ENCODE assay signal across 23 cellular contexts in the genomic region with DNA sequence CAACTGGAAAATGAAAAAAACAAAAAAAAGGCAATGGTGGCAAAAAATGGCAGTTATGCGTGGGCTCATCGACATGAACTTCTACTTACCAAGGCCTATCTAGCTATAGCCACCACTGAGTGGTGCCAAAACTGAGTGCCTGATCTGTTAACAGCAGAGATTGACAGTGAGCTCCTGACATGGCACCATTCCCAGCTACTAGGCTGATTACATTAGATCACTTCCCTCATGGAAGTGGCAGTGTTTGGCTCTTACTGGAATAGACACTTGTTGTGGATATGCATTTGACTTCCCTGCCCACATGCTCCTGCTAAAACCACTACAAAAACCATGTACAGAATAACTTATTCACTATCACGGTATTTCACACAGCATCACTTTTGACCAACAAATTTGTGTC.
A peak's percentile ranks its signal among the peaks of the same experiment; 100 is the strongest.
DNase-seq lines count a peak whose midpoint lies in the region; ATAC-seq and TF ChIP-seq lines count a peak whose summit lies in the region.
"Had no signal": no experiment of that assay in that cellular context is flagged by ENCODE, and none has a peak within 500 bp of the region (broad histone marks: within the 10 kb centered on the region; RNA-seq: fewer than 3 reads in every experiment).

No MANE protein-coding gene starts in this region.

- H3K9ac ChIP-seq in GM23248 = no peak overlapping the region

- H4K20me1 ChIP-seq in GM23248 (ENCODE audit: insufficient read depth) = no peaks in the 10 kb centered on the region
- no peaks in the 10 kb centered on the region for H4K20me1 ChIP-seq in osteoblast (ENCODE audit: insufficient read depth, low read length)

- no peak overlapping the region for H3K4me2 ChIP-seq in GM23248 (ENCODE audit: unreplicated experiment)
- H3K4me2 ChIP-seq in osteoblast (ENCODE audit: insufficient read depth, low read length) = no peak overlapping the region

- in situ Hi-C loops in GM23248 (cut with MboI) = no loop called here

- no peak for TF ChIP-seq POLR2A in body of pancreas (IDR thresholded peaks at IDR 0.05)

- H3K4me1 ChIP-seq in GM23248 (ENCODE audit: insufficient read depth) (peaks cover 24% of the 10 kb centered on the region), body of pancreas (peaks cover 28% of the 10 kb centered on the region), left ventricle myocardium inferior (peaks cover 48% of the 10 kb centered on the region), osteoblast (ENCODE audit: insufficient read depth, low read length) (peaks cover 18% of the 10 kb centered on the region)
- H3K4me1 ChIP-seq: ascending aorta, prostate gland, thyroid gland had no signal

- DNase-seq in GM23248 = no peak
- DNase-seq in body of pancreas = peak; percentile 32 to 58 (median 40)
- DNase-seq in left ventricle myocardium inferior = no peak
- DNase-seq in osteoblast (ENCODE audit: insufficient read length, low spot score, missing footprints) = no peak
- DNase-seq in NCI-H1436 treated with DMSO at 0.1 percent for 48 hours (lab: John Stamatoyannopoulos, UW) = no peak
- no peak for DNase-seq in midbrain (lab: John Stamatoyannopoulos, UW)
- DNase-seq in COR-L47 (lab: John Stamatoyannopoulos, UW) = no peak
- DNase-seq in mucosa of gallbladder (ENCODE audit: low spot score) = no peak
- DNase-seq: activated effector memory CD4-positive, alpha-beta T cell treated with Interleukin-2 at 50 U/mL for 16 hours; activated naive CD8-positive, alpha-beta T cell treated with anti-CD3 and anti-CD28 coated beads for 36 hours; activated T-cell treated with anti-CD3 and anti-CD28 coated beads for 4 hours; central memory CD4-positive, alpha-beta T cell; DMS153; NCI-H1105 treated with DMSO at 0.1 percent for 48 hours; NCI-H2029 treated with DMSO at 0.1 percent for 48 hours; NCI-H446; NCI-H774; stimulated activated CD8-positive, alpha-beta memory T cell treated with anti-CD3 and anti-CD28 coated beads, Interleukin-4, amount 100 ng/mL, for 48 hours; stimulated activated naive CD8-positive, alpha-beta T cell treated with anti-CD3 and anti-CD28 coated beads, Interleukin-15, amount 100 ng/mL, for 72 hours; thyroid gland had no signal

- H3K79me2 ChIP-seq in GM23248 (ENCODE audit: insufficient read depth) = no peaks in the 10 kb centered on the region
- H3K79me2 ChIP-seq in osteoblast (ENCODE audit: insufficient read depth, low read length) = no peaks in the 10 kb centered on the region

- peaks cover 17% of the 10 kb centered on the region for H3F3A ChIP-seq in GM23248 (ENCODE audit: insufficient read depth)

- H3K27ac ChIP-seq in GM23248 = peak overlapping the region; percentile 56
- H3K27ac ChIP-seq in body of pancreas = no peak overlapping the region
- H3K27ac ChIP-seq in left ventricle myocardium inferior (replicated peaks) = peak overlapping the region; percentile 58
- H3K27ac ChIP-seq in osteoblast (ENCODE audit: low read depth, low read length) = peak overlapping the region; percentile 20
- H3K27ac ChIP-seq: ascending aorta, prostate gland, thyroid gland had no signal

- intact Hi-C loops in body of pancreas (cut with DNase I) = no loop called here
- intact Hi-C loops in left ventricle myocardium inferior (cut with micrococcal nuclease) = no loop called here

- TF ChIP-seq CTCF in body of pancreas (IDR thresholded peaks at IDR 0.05) = no peak
- no peak for TF ChIP-seq CTCF in left ventricle myocardium inferior (IDR thresholded peaks at IDR 0.05; ENCODE audit: borderline replicate concordance)
- TF ChIP-seq CTCF in osteoblast (IDR thresholded peaks at IDR 0.05; ENCODE audit: extremely low read depth, low read depth, low read length) = no peak

- no peaks in the 10 kb centered on the region for H3K27me3 ChIP-seq in GM23248 (replicated peaks; ENCODE audit: insufficient read depth)
- no peaks in the 10 kb centered on the region for H3K27me3 ChIP-seq in body of pancreas
- H3K27me3 ChIP-seq in left ventricle myocardium inferior (ENCODE audit: low read depth) = no peaks in the 10 kb centered on the region
- H3K27me3 ChIP-seq in osteoblast (ENCODE audit: insufficient read depth, low read length) = no peaks in the 10 kb centered on the region
- H3K27me3 ChIP-seq: ascending aorta, thyroid gland had no signal

- H3K9me2 ChIP-seq in GM23248 (ENCODE audit: insufficient read depth) = no peaks in the 10 kb centered on the region

- H3K36me3 ChIP-seq in GM23248 (ENCODE audit: low read depth) (no peaks in the 10 kb centered on the region), body of pancreas (replicated peaks in 1 of 2; ENCODE audit: insufficient read depth in 1 of 2, low read depth in 2 of 2) (no peaks in the 10 kb centered on the region), left ventricle myocardium inferior (no peaks in the 10 kb centered on the region), osteoblast (ENCODE audit: insufficient read depth, low read length) (no peaks in the 10 kb centered on the region)
- H3K36me3 ChIP-seq: ascending aorta, prostate gland, thyroid gland had no signal

- H3K4me3 ChIP-seq in GM23248 (no peak overlapping the region), body of pancreas (no peak overlapping the region), left ventricle myocardium inferior (no peak overlapping the region), osteoblast (ENCODE audit: insufficient read depth, low read length) (no peak overlapping the region)
- H3K4me3 ChIP-seq: ascending aorta, prostate gland, skin epidermis, thyroid gland had no signal

- WGBS in GM23248 (ENCODE audit: low coverage in 1 of 2, low lambda C conversion rate in 2 of 2, missing lambda C conversion rate in 2 of 2), 2 experiments = 96 to 97% methylated on average over 3 of the region's 3 CpGs
- 72 to 76% methylated on average over 3 of the region's 3 CpGs for WGBS in body of pancreas, 2 donors

- H3K9me3 ChIP-seq in GM23248 (ENCODE audit: low read depth) (no peaks in the 10 kb centered on the region), body of pancreas (no peaks in the 10 kb centered on the region), left ventricle myocardium inferior (replicated peaks) (no peaks in the 10 kb centered on the region), osteoblast (ENCODE audit: low read depth, low read length) (no peaks in the 10 kb centered on the region)
- H3K9me3 ChIP-seq: ascending aorta, prostate gland, thyroid gland had no signal

- H2AFZ ChIP-seq in GM23248 (no peak overlapping the region), osteoblast (ENCODE audit: low read length) (no peak overlapping the region)

- ATAC-seq in body of pancreas = peak; percentile 50

Comparison
In these comparisons a context has a peak if more than half of its experiments do, and no peak if none do; other contexts are left out.
1. DNase-seq: peak in body of pancreas (4 of 4); none in GM23248 (single experiment), left ventricle myocardium inferior (single experiment), osteoblast (single experiment), NCI-H1436 treated with DMSO at 0.1 percent for 48 hours (single experiment), midbrain (single experiment), COR-L47 (single experiment) and mucosa of gallbladder (single experiment).
2. H3K27ac ChIP-seq: peak in GM23248 (single experiment), left ventricle myocardium inferior (single experiment) and osteoblast (single experiment); none in body of pancreas (0 of 4).